ENCODE assay signal across 8 cellular contexts in the genomic region with DNA sequence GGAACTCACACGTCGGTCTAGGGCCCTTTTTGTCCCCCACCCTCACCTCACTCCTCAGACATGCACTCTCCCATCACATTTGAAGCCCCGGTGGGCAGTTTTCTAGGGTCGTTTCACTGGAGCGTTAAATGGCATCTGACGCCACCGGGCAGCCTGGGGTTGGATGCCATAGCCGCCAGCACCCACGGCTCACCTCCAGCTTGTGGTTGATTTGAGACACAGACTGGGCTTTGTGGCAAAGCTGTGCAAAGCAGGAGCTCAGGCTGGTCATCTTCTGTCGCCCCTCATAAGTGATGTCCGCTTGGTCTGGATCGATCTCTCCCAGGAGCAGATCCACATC. TPM values are rescaled to one million over a fixed set of nuclear protein-coding genes. Genes with fewer than 3 reads are reported as not detected.
DNase-seq lines count a peak whose midpoint lies in the region; ATAC-seq, FAIRE-seq and TF ChIP-seq lines count a peak whose summit lies in the region.

No MANE protein-coding gene starts in this region.

- H3K9me3 ChIP-seq in Panc1 (ENCODE audit: control insufficient read depth, insufficient read depth, low read depth, low read length) (peaks cover 8% of the 10 kb centered on the region; the same call in 1 of the 2 replicates), endocrine pancreas (ENCODE audit: control insufficient read depth, low read length) (no peaks in the 10 kb centered on the region)

- peak overlapping the region; percentile 4 for H3K9ac ChIP-seq in endocrine pancreas (ENCODE audit: control insufficient read depth, insufficient read depth, low read length)

- CTCF ChIA-PET in Panc1 (lab: Charles Lee) = no interaction called here

- H3K9me3 Mint-ChIP-seq in activated T-cell treated with anti-CD3 and anti-CD28 coated beads, Interleukin-2, amount 50 U/mL, for 24 hours = peaks cover 4% of the 10 kb centered on the region
- H3K9me3 Mint-ChIP-seq in natural killer cell = no peaks in the 10 kb centered on the region

- H3K4me3 ChIP-seq in Panc1 (ENCODE audit: low read depth in 2 of 2, low read length in 2 of 2) (peak overlapping the region; percentile 71 to 89), endocrine pancreas (ENCODE audit: control insufficient read depth, insufficient read depth, low read length) (peak overlapping the region; percentile 98)

- intact Hi-C loops in Panc1 (cut with micrococcal nuclease; ENCODE audit: unreplicated experiment) (no loop called here), natural killer cell (cut with micrococcal nuclease) (loop anchor here (1.0 to 10.0 kb wide), 6 partner anchors 13 to 1293 kb away; a partner anchor contains a TSS)

- peaks cover 44% of the 10 kb centered on the region for H3K36me3 Mint-ChIP-seq in activated T-cell treated with anti-CD3 and anti-CD28 coated beads, Interleukin-2, amount 50 U/mL, for 24 hours (ENCODE audit: low read depth)
- H3K36me3 Mint-ChIP-seq in natural killer cell = no peaks in the 10 kb centered on the region

- peaks cover 43% of the 10 kb centered on the region for H3K4me1 Mint-ChIP-seq in activated T-cell treated with anti-CD3 and anti-CD28 coated beads, Interleukin-2, amount 50 U/mL, for 24 hours (ENCODE audit: low read depth)
- H3K4me1 Mint-ChIP-seq in natural killer cell = peaks cover 52 to 54% of the 10 kb centered on the region in 2 donors

- peak overlapping the region; percentile 98 for H3K27ac Mint-ChIP-seq in activated T-cell treated with anti-CD3 and anti-CD28 coated beads, Interleukin-2, amount 50 U/mL, for 24 hours
- H3K27ac Mint-ChIP-seq in natural killer cell = peak overlapping the region; percentile 97 to 99

- TF ChIP-seq CTCF in Panc1 (IDR thresholded peaks at IDR 0.05) (no peak), natural killer cell (IDR thresholded peaks at IDR 0.05) (no peak)

- BruUV-seq in Panc1 (replicated peaks; lab: Mats Ljungman, UMichigan) = no TSS peak

- ATAC-seq in HG02938 (IDR thresholded peaks at IDR 0.05; ENCODE audit: unreplicated experiment) = peak; percentile 13
- ATAC-seq in Panc1 = peak; percentile 32
- peak; percentile 2 to 9 (median 2) for ATAC-seq in natural killer cell
- ATAC-seq in GM18858 (IDR thresholded peaks at IDR 0.05; ENCODE audit: unreplicated experiment) = no peak

- no peak for FAIRE-seq in frontal cortex (lab: Jason Lieb, UNC)

- POLR2A ChIA-PET in Panc1 (lab: Charles Lee) = no interaction called here

- H3K4me3 Mint-ChIP-seq in activated T-cell treated with anti-CD3 and anti-CD28 coated beads, Interleukin-2, amount 50 U/mL, for 24 hours = peak overlapping the region; percentile 99
- peak overlapping the region; percentile 98 for H3K4me3 Mint-ChIP-seq in natural killer cell

- H3K27ac ChIP-seq in Panc1 (ENCODE audit: low read length) = peak overlapping the region; percentile 98

- H3K27me3 ChIP-seq in Panc1 (ENCODE audit: control insufficient read depth, insufficient read depth, low read length) = no peaks in the 10 kb centered on the region
- H3K27me3 ChIP-seq in endocrine pancreas (ENCODE audit: control insufficient read depth, insufficient read depth, low read length) = no peaks in the 10 kb centered on the region

- H3K27me3 Mint-ChIP-seq in activated T-cell treated with anti-CD3 and anti-CD28 coated beads, Interleukin-2, amount 50 U/mL, for 24 hours = no peaks in the 10 kb centered on the region
- no peaks in the 10 kb centered on the region for H3K27me3 Mint-ChIP-seq in natural killer cell (ENCODE audit: low read depth in 2 of 2)

- DNase-seq in activated T-cell treated with anti-CD3 and anti-CD28 coated beads, Interleukin-2, amount 50 U/mL, for 24 hours = no peak
- no peak for DNase-seq in activated T-cell treated with anti-CD3 and anti-CD28 coated beads, Interleukin-2, amount 50 U/mL, for 48 hours
- no peak for DNase-seq in Panc1 (ENCODE audit: low read depth, low spot score)
- no peak for DNase-seq in natural killer cell
- DNase-seq in frontal cortex (ENCODE audit: low spot score in 2 of 2) = no peak

- in situ Hi-C loops in Panc1 (cut with HindIII; ENCODE audit: low pct_unique_long_range_greater_than_20kb, low sequenced_read_pairs) = no loop called here

- H3K4me1 ChIP-seq in Panc1 (ENCODE audit: control insufficient read depth, insufficient read depth, low read length) = peaks cover 21% of the 10 kb centered on the region
- H3K4me1 ChIP-seq in endocrine pancreas (ENCODE audit: control insufficient read depth, insufficient read depth, low read length) = peaks cover 18% of the 10 kb centered on the region

- H3K36me3 ChIP-seq in Panc1 (ENCODE audit: control insufficient read depth, insufficient read depth, low read length) (no peaks in the 10 kb centered on the region; the same call in 1 of the 2 replicates), endocrine pancreas (ENCODE audit: control insufficient read depth, insufficient read depth, low read length) (no peaks in the 10 kb centered on the region)

RNA-seq across cellular contexts. Expression of a gene that starts 0.5 kb away (rescaled TPM):
- total RNA-seq in Panc1 (2021; ENCODE audit: unreplicated experiment) = 32.2 TPM
- polyA plus RNA-seq in Panc1 (2012; ENCODE audit: insufficient read length) = 18.7 TPM
- total RNA-seq in natural killer cell = 10 to 100 TPM; 17.5 to 27.7 (median 20.4) TPM
- 66.9 TPM for total RNA-seq in frontal cortex
